In the genomic region with DNA sequence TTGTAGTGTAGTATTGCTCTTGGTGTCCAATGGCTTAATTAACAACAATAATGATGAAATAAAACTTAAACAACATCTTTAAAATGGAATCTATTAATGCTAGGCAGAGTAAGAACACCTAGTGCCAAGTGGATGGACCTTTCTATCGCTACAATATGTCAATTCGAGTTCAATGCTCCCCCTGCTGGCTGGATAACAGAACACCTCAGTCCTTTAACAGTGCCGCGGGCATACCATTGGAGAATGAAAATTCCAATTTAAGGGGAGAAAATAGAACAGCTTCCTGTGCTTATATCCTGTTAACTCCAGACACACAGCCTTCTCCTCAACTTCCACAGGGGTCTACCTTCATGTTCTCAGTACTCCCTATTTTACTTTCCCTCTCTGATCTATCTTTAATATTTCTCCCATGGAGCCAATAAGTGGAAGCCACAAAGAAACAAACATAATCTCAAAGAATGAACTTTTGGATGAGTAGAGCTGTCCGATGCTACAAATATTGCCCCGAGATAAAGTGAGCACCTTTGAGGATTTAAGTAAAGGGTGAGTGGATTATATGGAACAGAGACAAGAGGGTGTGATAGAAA, we compare ENCODE assay signal across 8 cellular contexts. TPM values are rescaled to one million over a fixed set of nuclear protein-coding genes. Genes with fewer than 3 reads are reported as not detected.
DNase-seq lines count a peak whose midpoint lies in the region; ATAC-seq, FAIRE-seq and TF ChIP-seq lines count a peak whose summit lies in the region.

No MANE protein-coding gene starts in this region.

- in situ Hi-C loops in GM13976 (cut with MboI; ENCODE audit: low sequenced_read_pairs, unreplicated experiment): no loop called here

- no peak overlapping the region for H2AFZ ChIP-seq in keratinocyte (ENCODE audit: control insufficient read depth, low read length)

- H3K79me2 ChIP-seq in keratinocyte (ENCODE audit: control insufficient read depth, insufficient read depth, low read length): no peaks in the 10 kb centered on the region

- H3K27me3 ChIP-seq in bronchial epithelial cell (ENCODE audit: control insufficient read depth, insufficient read depth, low read length) (no peaks in the 10 kb centered on the region), keratinocyte (ENCODE audit: control insufficient read depth, extremely low read depth, insufficient read depth, low read length) (no peaks in the 10 kb centered on the region)

- H3K27ac ChIP-seq in 22Rv1 (no peak overlapping the region), keratinocyte (ENCODE audit: control insufficient read depth, insufficient read depth, low read length) (no peak overlapping the region)

- no peak overlapping the region for H3K9ac ChIP-seq in keratinocyte (ENCODE audit: control insufficient read depth, extremely low read depth, insufficient read depth, low read length)

- no peak overlapping the region for H3K4me2 ChIP-seq in keratinocyte (ENCODE audit: control insufficient read depth, extremely low read depth, insufficient read depth, low read depth, low read length)

- H3K36me3 ChIP-seq in bronchial epithelial cell (ENCODE audit: control insufficient read depth, insufficient read depth, low read length): no peaks in the 10 kb centered on the region
- H3K36me3 ChIP-seq in keratinocyte (ENCODE audit: control insufficient read depth in 2 of 2, extremely low read depth in 1 of 2, insufficient read depth in 2 of 2, low read length in 2 of 2): no peaks in the 10 kb centered on the region

- ATAC-seq in HG02840 (IDR thresholded peaks at IDR 0.05; ENCODE audit: low FRiP score, unreplicated experiment): peak; percentile 91

- no peaks in the 10 kb centered on the region for H4K20me1 ChIP-seq in keratinocyte (ENCODE audit: control insufficient read depth, extremely low read depth, insufficient read depth, low read length)

- DNase-seq in GM13976 (ENCODE audit: low spot score): peak; percentile 27
- DNase-seq in NCI-H146 (lab: John Stamatoyannopoulos, UW): peak; percentile 78
- DNase-seq in bronchial epithelial cell (ENCODE audit: low read depth): peak; percentile 52
- no peak for DNase-seq in keratinocyte (ENCODE audit: low read depth, low spot score)
- DNase-seq in stimulated activated CD4-positive, alpha-beta T cell treated with anti-CD3 and anti-CD28 coated beads, Interleukin-4, amount 100 ng/mL, for 48 hours (ENCODE audit: low read depth in 2 of 2): peak; percentile 25 to 38

- H3K4me1 ChIP-seq in keratinocyte (ENCODE audit: control insufficient read depth, extremely low read depth, insufficient read depth, low read length): no peaks in the 10 kb centered on the region

- dilution Hi-C loops in keratinocyte (cut with MboI; ENCODE audit: extremely low pct_ligation_motif_present, low sequenced_read_pairs): loop anchor here (25.0 kb wide), 1 partner anchor 149 kb away; no protein-coding TSS in a partner anchor

- H3K9me3 ChIP-seq in keratinocyte (ENCODE audit: control insufficient read depth, low read depth, low read length): no peaks in the 10 kb centered on the region

- FAIRE-seq in TTC549 (lab: Jason Lieb, UNC) (peak; percentile 93), bronchial epithelial cell (lab: Jason Lieb, UNC) (no peak), keratinocyte (lab: Jason Lieb, UNC) (peak; percentile 90)

- H3K4me3 ChIP-seq in bronchial epithelial cell (ENCODE audit: low read depth, low read length) (no peak overlapping the region), keratinocyte (ENCODE audit: control insufficient read depth in 2 of 3, extremely low read depth in 1 of 3, insufficient read depth in 2 of 3, low read depth in 1 of 3, low read length in 3 of 3) (no peak overlapping the region)

- no peaks in the 10 kb centered on the region for H3K9me1 ChIP-seq in keratinocyte (ENCODE audit: control insufficient read depth, extremely low read depth, insufficient read depth, low read length)

- TF ChIP-seq CTCF in 22Rv1 (IDR thresholded peaks at IDR 0.05): peak; percentile 97
- peak; percentile 81 for TF ChIP-seq CTCF in GM13976 (IDR thresholded peaks at IDR 0.05; ENCODE audit: borderline replicate concordance, control extremely low read depth, extremely low read depth, insufficient read depth, missing control alignments)
- peak; percentile 77 for TF ChIP-seq CTCF in bronchial epithelial cell (IDR thresholded peaks at IDR 0.05; ENCODE audit: insufficient read depth, low read length, severe bottlenecking)
- peak; percentile 71 to 83 (median 81) for TF ChIP-seq CTCF in keratinocyte (optimal IDR thresholded peaks at IDR 0.05 in 1 of 3, IDR thresholded peaks at IDR 0.05 in 1 of 3, conservative IDR thresholded peaks at IDR 0.05 in 1 of 3; ENCODE audit: extremely low read depth in 1 of 3, insufficient read depth in 2 of 3, low read length in 3 of 3)

RNA-seq across cellular contexts. Expression of gene COL1A2, which starts 41.4 kb away (rescaled TPM):
- total RNA-seq in bronchial epithelial cell: 1.4 and 46.9 TPM in 2 replicates
- 0.13 to 0.16 TPM (median 0.14 TPM) in 3 replicates for polyA plus RNA-seq in keratinocyte
- polyA plus RNA-seq in keratinocyte (2011; ENCODE audit: low read depth): not detected
- 1.3 TPM in 2 replicates for polyA plus RNA-seq in keratinocyte (2011; cell fraction: cytosol; rRNA removed)
- 0.59 and 1.1 TPM in 2 replicates for polyA plus RNA-seq in keratinocyte (2011; cell fraction: nucleus; rRNA removed)
- polyA plus RNA-seq in keratinocyte (2012; ENCODE audit: low replicate concordance): 0.14 and 0.26 TPM in 2 replicates
- polyA minus RNA-seq in keratinocyte: 0.06 to 3.5 TPM (median 0.49 TPM) in 3 replicates
- polyA minus RNA-seq in keratinocyte (2011; cell fraction: cytosol; rRNA and poly(A)+ RNA removed): 2.9 TPM
- polyA minus RNA-seq in keratinocyte (2011; cell fraction: nucleus; rRNA and poly(A)+ RNA removed): 0.53 and 0.62 TPM in 2 replicates
